ENCODE assay signal across 34 cellular contexts in genomic region chr3:9944271-9944670, GRCh38. TPM values are rescaled to one million over a fixed set of nuclear protein-coding genes. Genes with fewer than 3 reads are reported as not detected.
DNase-seq lines count a peak whose midpoint lies in the region; ATAC-seq, FAIRE-seq and TF ChIP-seq lines count a peak whose summit lies in the region.
"Had no signal": no experiment of that assay in that cellular context is flagged by ENCODE, and none has a peak within 500 bp of the region (broad histone marks: within the 10 kb centered on the region; RNA-seq: fewer than 3 reads in every experiment).

No MANE protein-coding gene starts in this region.

- H4K12ac ChIP-seq in trophoblast cell (ENCODE audit: low read depth, low read length) = no peak overlapping the region

- peaks cover 16% of the 10 kb centered on the region for H3K36me3 Mint-ChIP-seq in nephron progenitor cell (ENCODE audit: low read depth)
- H3K36me3 Mint-ChIP-seq: naive B cell had no signal

- TF ChIP-seq EP300 in HepG2 (IDR thresholded peaks at IDR 0.05; ENCODE audit: low read depth in 2 of 2, low read length in 2 of 2) = no peak
- no peak for TF ChIP-seq EP300 in HepG2 (CRISPR knock-in tag; IDR thresholded peaks at IDR 0.05; ENCODE audit: borderline replicate concordance)

- in situ Hi-C loops in HepG2 (cut with HindIII; ENCODE audit: extremely low pct_ligation_motif_present, low pct_unique_long_range_greater_than_20kb) = no loop called here

- H4K8ac ChIP-seq in trophoblast cell (ENCODE audit: low read depth, low read length) = no peak overlapping the region

- H3K14ac ChIP-seq in trophoblast cell (ENCODE audit: low read length) = no peak overlapping the region

- H3K4me1 ChIP-seq in HepG2 (ENCODE audit: insufficient read depth, low read length) (peaks cover 27% of the 10 kb centered on the region), right lobe of liver (peaks cover 0 to 16% (median 0%) of the 10 kb centered on the region in 4 donors), trophoblast cell (ENCODE audit: control insufficient read depth in 1 of 2, insufficient read depth in 2 of 2, low read length in 2 of 2) (peaks cover 12 to 14% of the 10 kb centered on the region in 2 experiments)
- H3K4me1 ChIP-seq: colonic mucosa had no signal

- H3K9me3 ChIP-seq in HepG2 (ENCODE audit: low read length) (no peaks in the 10 kb centered on the region), right lobe of liver (no peaks in the 10 kb centered on the region), trophoblast cell (ENCODE audit: insufficient read depth, low read depth, low read length) (no peaks in the 10 kb centered on the region)
- H3K9me3 ChIP-seq: ascending aorta, colonic mucosa, gastroesophageal sphincter, lower lobe of right lung, ovary, Peyer's patch, suprapubic skin had no signal

- no peak overlapping the region for H2BK120ac ChIP-seq in trophoblast cell (ENCODE audit: insufficient read depth, low read length, poor library complexity)

- no CpG with 5 or more reads among the region's 11 CpGs for WGBS in HepG2 (ENCODE audit: low lambda C conversion rate)
- WGBS in right lobe of liver (ENCODE audit: insufficient coverage, low coverage, low lambda C conversion rate, missing lambda C conversion rate) = 80% methylated on average over 1 of the region's 11 CpGs
- no CpG with 5 or more reads among the region's 11 CpGs for WGBS in trophoblast cell (ENCODE audit: extremely low coverage, insufficient coverage, insufficient read length)

- no peaks in the 10 kb centered on the region for H4K20me1 ChIP-seq in HepG2 (ENCODE audit: insufficient read depth, low read length)

- H3K9ac ChIP-seq in HepG2 (ENCODE audit: insufficient read depth, low read depth, low read length) (no peak overlapping the region), trophoblast cell (ENCODE audit: low read length) (no peak overlapping the region)

- BruUV-seq in HepG2 (replicated peaks; lab: Mats Ljungman, UMichigan) = no TSS peak

- TF ChIP-seq CTCF in HepG2 (CRISPR knock-in tag; IDR thresholded peaks at IDR 0.05) = no peak
- TF ChIP-seq CTCF in right lobe of liver (IDR thresholded peaks at IDR 0.05) = no peak
- no peak for TF ChIP-seq CTCF in nephron progenitor cell (IDR thresholded peaks at IDR 0.05)

- no peak overlapping the region for H3K4me3 Mint-ChIP-seq in nephron progenitor cell

- H3K23ac ChIP-seq in trophoblast cell (ENCODE audit: low read length) = no peak overlapping the region

- TF ChIP-seq RAD21 in HepG2 (CRISPR knock-in tag; IDR thresholded peaks at IDR 0.05) = no peak

- no peak overlapping the region for H3K4me3 ChIP-seq in HepG2 (replicated peaks in 1 of 3; ENCODE audit: insufficient read depth in 1 of 3, low read depth in 2 of 3, low read length in 3 of 3)
- no peak overlapping the region for H3K4me3 ChIP-seq in right lobe of liver
- no peak overlapping the region for H3K4me3 ChIP-seq in trophoblast cell (ENCODE audit: low read depth, low read length)
- H3K4me3 ChIP-seq: ascending aorta, colonic mucosa, gastroesophageal sphincter, hepatocyte, K562, lower lobe of right lung, ovary, Peyer's patch, skin epidermis, suprapubic skin had no signal

- H3K27me3 Mint-ChIP-seq in nephron progenitor cell (ENCODE audit: low read depth, poor library complexity) = peaks cover 5% of the 10 kb centered on the region
- H3K27me3 Mint-ChIP-seq: activated CD4-positive, alpha-beta T cell treated with anti-CD3 and anti-CD28 coated beads for 36 hours; CD4-positive, alpha-beta memory T cell; naive B cell had no signal

- no peak for FAIRE-seq in HepG2 (lab: Jason Lieb, UNC)
- FAIRE-seq: GM18507, K562, urothelium cell line had no signal

- H2BK12ac ChIP-seq in trophoblast cell (ENCODE audit: low read length) = no peak overlapping the region

- no peak overlapping the region for H4K91ac ChIP-seq in trophoblast cell (ENCODE audit: low read depth, low read length)

- intact Hi-C loops in HepG2 (cut with micrococcal nuclease; ENCODE audit: unreplicated experiment) = loop anchor here (10.0 kb wide), 1 partner anchor 61 kb away; no protein-coding TSS in a partner anchor
- intact Hi-C loops in right lobe of liver (cut with DNase I) = no loop called here

- no peak for TF ChIP-seq POLR2A in HepG2 (IDR thresholded peaks at IDR 0.05; ENCODE audit: insufficient read depth in 1 of 2, low read depth in 2 of 2, low read length in 2 of 2)
- TF ChIP-seq POLR2A in right lobe of liver (IDR thresholded peaks at IDR 0.05) = no peak

- no peak overlapping the region for H3K18ac ChIP-seq in trophoblast cell (ENCODE audit: low read length)

- H3K27me3 ChIP-seq in HepG2 (ENCODE audit: control insufficient read depth in 1 of 2, insufficient read depth in 2 of 2, low read length in 2 of 2) (no peaks in the 10 kb centered on the region), right lobe of liver (no peaks in the 10 kb centered on the region), trophoblast cell (ENCODE audit: insufficient read depth, low read length) (no peaks in the 10 kb centered on the region)
- H3K27me3 ChIP-seq: ascending aorta, colonic mucosa, gastroesophageal sphincter, hepatocyte, ovary, Peyer's patch, suprapubic skin had no signal

- peaks cover 5% of the 10 kb centered on the region for H3K4me1 Mint-ChIP-seq in nephron progenitor cell

- H3K27ac Mint-ChIP-seq in nephron progenitor cell = peak overlapping the region; percentile 45
- H3K27ac Mint-ChIP-seq: activated CD4-positive, alpha-beta T cell treated with anti-CD3 and anti-CD28 coated beads for 36 hours had no signal

- H2AK5ac ChIP-seq in trophoblast cell (ENCODE audit: low read length) = no peak overlapping the region

- ATAC-seq in HepG2 (no peak), right lobe of liver (no peak), GM21717 (IDR thresholded peaks at IDR 0.05; ENCODE audit: unreplicated experiment) (no peak)
- ATAC-seq: activated CD4-positive, alpha-beta T cell treated with anti-CD3 and anti-CD28 coated beads for 36 hours; gastroesophageal sphincter; lower lobe of right lung had no signal

- H2AFZ ChIP-seq in HepG2 (ENCODE audit: low read length) (no peak overlapping the region), trophoblast cell (ENCODE audit: insufficient read depth, low read length, poor library complexity) (no peak overlapping the region)
- H2AFZ ChIP-seq: hepatocyte had no signal

- peaks cover 6 to 10% of the 10 kb centered on the region in 2 experiments; a peak in 4 of 5 replicates for H3K36me3 ChIP-seq in HepG2 (replicated peaks in 1 of 2; ENCODE audit: control insufficient read depth in 1 of 2, insufficient read depth in 2 of 2, low read length in 2 of 2)
- H3K36me3 ChIP-seq in right lobe of liver = peaks cover 0 to 11% (median 0%) of the 10 kb centered on the region in 4 donors
- peaks cover 16 to 24% of the 10 kb centered on the region in 2 experiments for H3K36me3 ChIP-seq in trophoblast cell (ENCODE audit: control insufficient read depth in 1 of 2, insufficient read depth in 2 of 2, low read length in 2 of 2)
- H3K36me3 ChIP-seq: colonic mucosa, ovary had no signal

- DNase-seq in HepG2 (ENCODE audit: low spot score) = no peak
- no peak for DNase-seq in right lobe of liver
- DNase-seq in nephron progenitor cell = no peak
- no peak for DNase-seq in trophoblast cell
- no peak for DNase-seq in HuH-7 (ENCODE audit: low spot score)
- DNase-seq: activated CD4-positive, alpha-beta T cell treated with anti-CD3 and anti-CD28 coated beads for 36 hours; activated effector memory CD4-positive, alpha-beta T cell treated with Interleukin-2 at 50 U/mL for 16 hours; AML-193; CD4-positive, alpha-beta memory T cell; colonic mucosa; effector CD8-positive, alpha-beta T cell; GOT3; lower lobe of right lung; midbrain; naive B cell; NCI-H1092; NCI-H1694; NCI-H446 treated with DMSO at 0.1 percent for 48 hours; NCI-H774; ovary; Peyer's patch; retina; stimulated activated naive CD4-positive, alpha-beta T cell; T1000 had no signal

- H3K27ac ChIP-seq in HepG2 (ENCODE audit: extremely low read length, insufficient read depth, low read length) (no peak overlapping the region), right lobe of liver (no peak overlapping the region), trophoblast cell (ENCODE audit: low read depth, low read length) (no peak overlapping the region)
- H3K27ac ChIP-seq: ascending aorta, colonic mucosa, hepatocyte, lower lobe of right lung, ovary, Peyer's patch, skin epidermis, suprapubic skin, VCaP had no signal

- H3K79me1 ChIP-seq in trophoblast cell (ENCODE audit: low read length) = peaks cover 8% of the 10 kb centered on the region

- no peak overlapping the region for H3K4ac ChIP-seq in trophoblast cell (ENCODE audit: low read depth, low read length)

- H3K4me2 ChIP-seq in HepG2 (ENCODE audit: low read depth, low read length) = no peak overlapping the region
- no peak overlapping the region for H3K4me2 ChIP-seq in trophoblast cell (ENCODE audit: low read length)
- H3K4me2 ChIP-seq: hepatocyte had no signal

- no peaks in the 10 kb centered on the region for H3K9me3 Mint-ChIP-seq in nephron progenitor cell
- H3K9me3 Mint-ChIP-seq: CD4-positive, alpha-beta memory T cell; naive B cell had no signal

- peaks cover 3% of the 10 kb centered on the region for H3K79me2 ChIP-seq in HepG2 (ENCODE audit: insufficient read depth, low read length)
- H3K79me2 ChIP-seq in trophoblast cell (ENCODE audit: control insufficient read depth, insufficient read depth, low read length, poor library complexity) = peaks cover 2% of the 10 kb centered on the region
- H3K79me2 ChIP-seq: hepatocyte had no signal

- POLR2A ChIA-PET in HepG2 (lab: Yijun Ruan, JAX) = interaction anchor here (1.9 kb wide), 1 partner anchor 11 kb away, joined by 10 read pairs; the partner anchor contains the start of gene CRELD1

- no peak overlapping the region for H2BK5ac ChIP-seq in trophoblast cell (ENCODE audit: low read depth, low read length, poor library complexity)

- CTCF ChIA-PET in HepG2 (lab: Yijun Ruan, JAX; ENCODE audit: low intra/inter-chr PET ratio, low total read pairs) = no interaction called here

RNA-seq across cellular contexts. Expression of gene PRRT3, which starts 7.9 kb away (rescaled TPM):
- 0.29 and 0.44 TPM in 2 replicates for total RNA-seq in HepG2 (2016; rRNA removed; fragmentation: Illumina TruSeq; extraction: Trizol)
- 0.30 and 0.44 TPM in 2 replicates for total RNA-seq in HepG2 (2016; cell fraction: cytosol; rRNA removed; fragmentation: Illumina TruSeq; extraction: Trizol; ENCODE audit: low read depth)
- total RNA-seq in HepG2 (2016; cell fraction: insoluble cytoplasmic fraction; rRNA removed; fragmentation: Illumina TruSeq; extraction: Trizol) = 0.19 and 0.37 TPM in 2 replicates
- total RNA-seq in HepG2 (2016; cell fraction: membrane; rRNA removed; fragmentation: Illumina TruSeq; extraction: Trizol) = 0.37 and 0.41 TPM in 2 replicates
- 0.34 and 0.47 TPM in 2 replicates for total RNA-seq in HepG2 (2016; cell fraction: nucleus; rRNA removed; fragmentation: Illumina TruSeq; extraction: Trizol)
- 0.22 and 0.26 TPM in 2 replicates for polyA plus RNA-seq in HepG2 (2011; rRNA removed)
- 0.21 and 0.32 TPM in 2 replicates for polyA plus RNA-seq in HepG2 (2011; cell fraction: cytosol; rRNA removed)
- 0.61 and 0.68 TPM in 2 replicates for polyA plus RNA-seq in HepG2 (2011; cell fraction: nucleus; rRNA removed)
- 0.27 and 0.59 TPM in 2 replicates for polyA plus RNA-seq in HepG2 (2012)
- 0.18 and 0.20 TPM in 2 replicates for polyA plus RNA-seq in HepG2 (2016; cell fraction: cytosol; fragmentation: Illumina TruSeq; extraction: Trizol; ENCODE audit: low read depth)
- polyA plus RNA-seq in HepG2 (2016; cell fraction: insoluble cytoplasmic fraction; fragmentation: Illumina TruSeq; extraction: Trizol; ENCODE audit: low read depth) = 0.21 and 0.25 TPM in 2 replicates
- 0.25 and 0.29 TPM in 2 replicates for polyA plus RNA-seq in HepG2 (2016; cell fraction: membrane; fragmentation: Illumina TruSeq; extraction: Trizol; ENCODE audit: low read depth)
- polyA plus RNA-seq in HepG2 (2016; cell fraction: nucleus; fragmentation: Illumina TruSeq; extraction: Trizol; ENCODE audit: insufficient read depth, low read depth) = 0.30 and 0.43 TPM in 2 replicates
- 0.63 and 0.66 TPM in 2 replicates for polyA minus RNA-seq in HepG2 (2011; rRNA and poly(A)+ RNA removed; ENCODE audit: low replicate concordance)
- polyA minus RNA-seq in HepG2 (2011; cell fraction: cytosol; rRNA and poly(A)+ RNA removed) = 0.18 and 0.30 TPM in 2 replicates
- 0.75 and 0.90 TPM in 2 replicates for polyA minus RNA-seq in HepG2 (2011; cell fraction: nucleus; rRNA and poly(A)+ RNA removed)
- total RNA-seq in right lobe of liver = under 1 TPM; 0.19 to 0.92 (median 0.35) TPM
- 0.81 and 0.92 TPM in 2 replicates for polyA plus RNA-seq in trophoblast cell (2013)

RNA-seq across cellular contexts. Expression of gene CRELD1, which starts 10.6 kb away (rescaled TPM):
- total RNA-seq in HepG2 (2016; rRNA removed; fragmentation: Illumina TruSeq; extraction: Trizol) (12.0 and 27.1 TPM in 2 replicates), right lobe of liver (10 to 100 TPM; 22.4 to 43.5 (median 30.5) TPM)
- total RNA-seq in HepG2 (2016; cell fraction: cytosol; rRNA removed; fragmentation: Illumina TruSeq; extraction: Trizol; ENCODE audit: low read depth) = 5.5 and 6.3 TPM in 2 replicates
- total RNA-seq in HepG2 (2016; cell fraction: insoluble cytoplasmic fraction; rRNA removed; fragmentation: Illumina TruSeq; extraction: Trizol) = 10.5 and 28.2 TPM in 2 replicates
- 8.2 and 8.3 TPM in 2 replicates for total RNA-seq in HepG2 (2016; cell fraction: membrane; rRNA removed; fragmentation: Illumina TruSeq; extraction: Trizol)
- total RNA-seq in HepG2 (2016; cell fraction: nucleus; rRNA removed; fragmentation: Illumina TruSeq; extraction: Trizol) = 29.9 and 34.8 TPM in 2 replicates
- 61.9 and 75.9 TPM in 2 replicates for polyA plus RNA-seq in HepG2 (2011; rRNA removed)
- 73.8 and 82.2 TPM in 2 replicates for polyA plus RNA-seq in HepG2 (2011; cell fraction: cytosol; rRNA removed)
- polyA plus RNA-seq in HepG2 (2011; cell fraction: nucleus; rRNA removed) = 172 and 195 TPM in 2 replicates
- 41.6 and 60.4 TPM in 2 replicates for polyA plus RNA-seq in HepG2 (2012)
- 3.9 and 4.5 TPM in 2 replicates for polyA plus RNA-seq in HepG2 (2016; cell fraction: cytosol; fragmentation: Illumina TruSeq; extraction: Trizol; ENCODE audit: low read depth)
- 9.1 and 10.0 TPM in 2 replicates for polyA plus RNA-seq in HepG2 (2016; cell fraction: insoluble cytoplasmic fraction; fragmentation: Illumina TruSeq; extraction: Trizol; ENCODE audit: low read depth)
- polyA plus RNA-seq in HepG2 (2016; cell fraction: membrane; fragmentation: Illumina TruSeq; extraction: Trizol; ENCODE audit: low read depth) = 6.9 and 8.5 TPM in 2 replicates
- 74.9 and 77.9 TPM in 2 replicates for polyA plus RNA-seq in HepG2 (2016; cell fraction: nucleus; fragmentation: Illumina TruSeq; extraction: Trizol; ENCODE audit: insufficient read depth, low read depth)
- 9.2 and 39.2 TPM in 2 replicates for polyA minus RNA-seq in HepG2 (2011; rRNA and poly(A)+ RNA removed; ENCODE audit: low replicate concordance)
- 10.7 and 13.6 TPM in 2 replicates for polyA minus RNA-seq in HepG2 (2011; cell fraction: cytosol; rRNA and poly(A)+ RNA removed)
- 19.3 and 20.9 TPM in 2 replicates for polyA minus RNA-seq in HepG2 (2011; cell fraction: nucleus; rRNA and poly(A)+ RNA removed)
- 12.6 and 13.0 TPM in 2 replicates for polyA plus RNA-seq in trophoblast cell (2013)

RNA-seq across cellular contexts. Expression of gene IL17RC, which starts 27.4 kb away (rescaled TPM):
- total RNA-seq in HepG2 (2016; rRNA removed; fragmentation: Illumina TruSeq; extraction: Trizol) (10.7 and 20.7 TPM in 2 replicates), right lobe of liver (10 to 100 TPM; 19.5 to 53.4 (median 40.1) TPM)
- total RNA-seq in HepG2 (2016; cell fraction: cytosol; rRNA removed; fragmentation: Illumina TruSeq; extraction: Trizol; ENCODE audit: low read depth) = 5.7 and 7.7 TPM in 2 replicates
- 8.6 and 18.1 TPM in 2 replicates for total RNA-seq in HepG2 (2016; cell fraction: insoluble cytoplasmic fraction; rRNA removed; fragmentation: Illumina TruSeq; extraction: Trizol)
- 11.4 and 12.8 TPM in 2 replicates for total RNA-seq in HepG2 (2016; cell fraction: membrane; rRNA removed; fragmentation: Illumina TruSeq; extraction: Trizol)
- total RNA-seq in HepG2 (2016; cell fraction: nucleus; rRNA removed; fragmentation: Illumina TruSeq; extraction: Trizol) = 21.6 and 25.0 TPM in 2 replicates
- 24.0 and 31.7 TPM in 2 replicates for polyA plus RNA-seq in HepG2 (2011; rRNA removed)
- 13.6 and 19.2 TPM in 2 replicates for polyA plus RNA-seq in HepG2 (2011; cell fraction: cytosol; rRNA removed)
- polyA plus RNA-seq in HepG2 (2011; cell fraction: nucleus; rRNA removed) = 108 and 112 TPM in 2 replicates
- 13.5 and 15.0 TPM in 2 replicates for polyA plus RNA-seq in HepG2 (2012)
- 4.6 and 5.5 TPM in 2 replicates for polyA plus RNA-seq in HepG2 (2016; cell fraction: cytosol; fragmentation: Illumina TruSeq; extraction: Trizol; ENCODE audit: low read depth)
- 7.3 and 9.2 TPM in 2 replicates for polyA plus RNA-seq in HepG2 (2016; cell fraction: insoluble cytoplasmic fraction; fragmentation: Illumina TruSeq; extraction: Trizol; ENCODE audit: low read depth)
- 9.4 and 10.5 TPM in 2 replicates for polyA plus RNA-seq in HepG2 (2016; cell fraction: membrane; fragmentation: Illumina TruSeq; extraction: Trizol; ENCODE audit: low read depth)
- 42.0 and 44.2 TPM in 2 replicates for polyA plus RNA-seq in HepG2 (2016; cell fraction: nucleus; fragmentation: Illumina TruSeq; extraction: Trizol; ENCODE audit: insufficient read depth, low read depth)
- polyA minus RNA-seq in HepG2 (2011; rRNA and poly(A)+ RNA removed; ENCODE audit: low replicate concordance) = 31.2 and 33.6 TPM in 2 replicates
- 11.5 and 11.9 TPM in 2 replicates for polyA minus RNA-seq in HepG2 (2011; cell fraction: cytosol; rRNA and poly(A)+ RNA removed)
- polyA minus RNA-seq in HepG2 (2011; cell fraction: nucleus; rRNA and poly(A)+ RNA removed) = 21.0 and 29.7 TPM in 2 replicates
- polyA plus RNA-seq in trophoblast cell (2013) = 14.2 and 15.0 TPM in 2 replicates

RNA-seq across cellular contexts. Expression of gene IL17RE, which starts 41.6 kb away (rescaled TPM):
- total RNA-seq in HepG2 (2016; rRNA removed; fragmentation: Illumina TruSeq; extraction: Trizol) = 6.7 and 14.5 TPM in 2 replicates
- 2.7 and 3.5 TPM in 2 replicates for total RNA-seq in HepG2 (2016; cell fraction: cytosol; rRNA removed; fragmentation: Illumina TruSeq; extraction: Trizol; ENCODE audit: low read depth)
- total RNA-seq in HepG2 (2016; cell fraction: insoluble cytoplasmic fraction; rRNA removed; fragmentation: Illumina TruSeq; extraction: Trizol) = 6.0 and 11.8 TPM in 2 replicates
- total RNA-seq in HepG2 (2016; cell fraction: membrane; rRNA removed; fragmentation: Illumina TruSeq; extraction: Trizol) = 4.7 and 5.3 TPM in 2 replicates
- 15.9 and 16.0 TPM in 2 replicates for total RNA-seq in HepG2 (2016; cell fraction: nucleus; rRNA removed; fragmentation: Illumina TruSeq; extraction: Trizol)
- polyA plus RNA-seq in HepG2 (2011; rRNA removed) = 24.1 and 36.3 TPM in 2 replicates
- polyA plus RNA-seq in HepG2 (2011; cell fraction: cytosol; rRNA removed) = 12.1 and 13.8 TPM in 2 replicates
- polyA plus RNA-seq in HepG2 (2011; cell fraction: nucleus; rRNA removed) = 99.7 and 101 TPM in 2 replicates
- 13.7 and 18.1 TPM in 2 replicates for polyA plus RNA-seq in HepG2 (2012)
- 2.0 and 2.3 TPM in 2 replicates for polyA plus RNA-seq in HepG2 (2016; cell fraction: cytosol; fragmentation: Illumina TruSeq; extraction: Trizol; ENCODE audit: low read depth)
- 7.0 and 8.1 TPM in 2 replicates for polyA plus RNA-seq in HepG2 (2016; cell fraction: insoluble cytoplasmic fraction; fragmentation: Illumina TruSeq; extraction: Trizol; ENCODE audit: low read depth)
- polyA plus RNA-seq in HepG2 (2016; cell fraction: membrane; fragmentation: Illumina TruSeq; extraction: Trizol; ENCODE audit: low read depth) = 3.3 and 3.7 TPM in 2 replicates
- polyA plus RNA-seq in HepG2 (2016; cell fraction: nucleus; fragmentation: Illumina TruSeq; extraction: Trizol; ENCODE audit: insufficient read depth, low read depth) = 31.0 and 39.3 TPM in 2 replicates
- polyA minus RNA-seq in HepG2 (2011; rRNA and poly(A)+ RNA removed; ENCODE audit: low replicate concordance) = 2.4 and 35.1 TPM in 2 replicates
- 6.0 and 7.9 TPM in 2 replicates for polyA minus RNA-seq in HepG2 (2011; cell fraction: cytosol; rRNA and poly(A)+ RNA removed)
- polyA minus RNA-seq in HepG2 (2011; cell fraction: nucleus; rRNA and poly(A)+ RNA removed) = 22.7 and 33.4 TPM in 2 replicates
- 1 to 10 TPM; 1.1 to 4.6 (median 2.2) TPM for total RNA-seq in right lobe of liver
- polyA plus RNA-seq in trophoblast cell (2013) = 5.2 and 5.9 TPM in 2 replicates

RNA-seq across cellular contexts. Expression of gene EMC3, which starts 42.4 kb away (rescaled TPM):
- 40.8 and 66.8 TPM in 2 replicates for total RNA-seq in HepG2 (2016; rRNA removed; fragmentation: Illumina TruSeq; extraction: Trizol)
- total RNA-seq in HepG2 (2016; cell fraction: cytosol; rRNA removed; fragmentation: Illumina TruSeq; extraction: Trizol; ENCODE audit: low read depth) = 14.6 and 17.1 TPM in 2 replicates
- total RNA-seq in HepG2 (2016; cell fraction: insoluble cytoplasmic fraction; rRNA removed; fragmentation: Illumina TruSeq; extraction: Trizol) = 41.6 and 65.7 TPM in 2 replicates
- total RNA-seq in HepG2 (2016; cell fraction: membrane; rRNA removed; fragmentation: Illumina TruSeq; extraction: Trizol) = 19.9 and 22.1 TPM in 2 replicates
- 47.8 and 53.5 TPM in 2 replicates for total RNA-seq in HepG2 (2016; cell fraction: nucleus; rRNA removed; fragmentation: Illumina TruSeq; extraction: Trizol)
- polyA plus RNA-seq in HepG2 (2011; rRNA removed) = 86.6 and 90.5 TPM in 2 replicates
- 65.3 and 87.0 TPM in 2 replicates for polyA plus RNA-seq in HepG2 (2011; cell fraction: cytosol; rRNA removed)
- 27.6 and 31.9 TPM in 2 replicates for polyA plus RNA-seq in HepG2 (2011; cell fraction: nucleus; rRNA removed)
- 39.7 and 61.7 TPM in 2 replicates for polyA plus RNA-seq in HepG2 (2012)
- polyA plus RNA-seq in HepG2 (2016; cell fraction: cytosol; fragmentation: Illumina TruSeq; extraction: Trizol; ENCODE audit: low read depth) = 24.0 and 26.2 TPM in 2 replicates
- polyA plus RNA-seq in HepG2 (2016; cell fraction: insoluble cytoplasmic fraction; fragmentation: Illumina TruSeq; extraction: Trizol; ENCODE audit: low read depth) = 36.3 and 39.9 TPM in 2 replicates
- polyA plus RNA-seq in HepG2 (2016; cell fraction: membrane; fragmentation: Illumina TruSeq; extraction: Trizol; ENCODE audit: low read depth) = 16.5 and 19.2 TPM in 2 replicates
- 76.8 and 84.3 TPM in 2 replicates for polyA plus RNA-seq in HepG2 (2016; cell fraction: nucleus; fragmentation: Illumina TruSeq; extraction: Trizol; ENCODE audit: insufficient read depth, low read depth)
- polyA minus RNA-seq in HepG2 (2011; rRNA and poly(A)+ RNA removed; ENCODE audit: low replicate concordance) = 52.3 and 99.5 TPM in 2 replicates
- 18.1 and 22.0 TPM in 2 replicates for polyA minus RNA-seq in HepG2 (2011; cell fraction: cytosol; rRNA and poly(A)+ RNA removed)
- polyA minus RNA-seq in HepG2 (2011; cell fraction: nucleus; rRNA and poly(A)+ RNA removed) = 11.1 and 14.2 TPM in 2 replicates
- total RNA-seq in right lobe of liver = 10 to 100 TPM; 37.3 to 67.9 (median 51.2) TPM
- polyA plus RNA-seq in trophoblast cell (2013) = 57.3 and 58.9 TPM in 2 replicates
